Comparison of ENCODE assay signal across 10 cellular contexts in the genomic region with DNA sequence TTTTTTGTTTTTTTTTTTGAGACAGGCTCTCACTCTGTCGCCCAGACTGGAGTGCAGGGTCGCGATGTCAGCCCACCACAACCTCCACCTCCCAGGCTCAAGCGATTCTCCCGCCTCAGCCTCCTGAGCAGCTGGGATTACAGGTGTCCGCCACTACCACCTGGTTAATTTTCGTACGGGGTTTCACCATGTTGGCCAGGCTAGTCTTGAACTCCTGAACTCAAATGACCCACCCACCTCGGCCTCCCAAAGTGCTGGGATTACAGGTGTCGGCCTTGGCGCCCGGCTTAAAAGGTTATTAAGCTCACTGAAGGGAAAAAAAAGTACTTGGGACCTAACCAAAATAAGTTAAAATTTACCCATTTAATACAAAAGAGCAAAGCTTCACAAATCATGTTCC. TPM values are rescaled to one million over a fixed set of nuclear protein-coding genes. Genes with fewer than 3 reads are reported as not detected.
DNase-seq lines count a peak whose midpoint lies in the region; ATAC-seq and TF ChIP-seq lines count a peak whose summit lies in the region.
"Had no signal": no experiment of that assay in that cellular context is flagged by ENCODE, and none has a peak within 500 bp of the region (broad histone marks: within the 10 kb centered on the region; RNA-seq: fewer than 3 reads in every experiment).

No MANE protein-coding gene starts in this region.

- peaks cover 6% of the 10 kb centered on the region for H3K36me3 Mint-ChIP-seq in activated CD4-positive, alpha-beta memory T cell treated with anti-CD3 and anti-CD28 coated beads for 36 hours

- peak; percentile 15 for DNase-seq in left ventricle myocardium superior
- DNase-seq in left ventricle myocardium inferior = no peak
- DNase-seq in activated CD4-positive, alpha-beta memory T cell treated with anti-CD3 and anti-CD28 coated beads for 36 hours = no peak
- no peak for DNase-seq in right atrium auricular region (ENCODE audit: low spot score)
- no peak for DNase-seq in AG20443 (ENCODE audit: low spot score)
- DNase-seq: NCI-H2081 treated with DMSO at 0.1 percent for 48 hours, SIG-M5 had no signal

- H3K9me3 ChIP-seq in left ventricle myocardium inferior (replicated peaks) = no peaks in the 10 kb centered on the region
- no peaks in the 10 kb centered on the region for H3K9me3 ChIP-seq in iPS-15b (ENCODE audit: control insufficient read depth, insufficient read depth, low read length)
- H3K9me3 ChIP-seq in right atrium auricular region = no peaks in the 10 kb centered on the region

- CTCF ChIA-PET in activated CD4-positive, alpha-beta memory T cell treated with anti-CD3 and anti-CD28 coated beads for 36 hours (lab: Charles Lee) = no interaction called here

- intact Hi-C loops in left ventricle myocardium superior (cut with micrococcal nuclease) (no loop called here), left ventricle myocardium inferior (cut with micrococcal nuclease) (no loop called here)
- intact Hi-C loops in activated CD4-positive, alpha-beta memory T cell treated with anti-CD3 and anti-CD28 coated beads for 36 hours (cut with micrococcal nuclease) = loop anchor here (5.0 kb wide), 1 partner anchor 68 kb away; a partner anchor contains a TSS

- no peak for TF ChIP-seq CTCF in left ventricle myocardium inferior (IDR thresholded peaks at IDR 0.05; ENCODE audit: borderline replicate concordance)
- TF ChIP-seq CTCF in right atrium auricular region (IDR thresholded peaks at IDR 0.05) = no peak

- no peaks in the 10 kb centered on the region for H3K9me3 Mint-ChIP-seq in activated CD4-positive, alpha-beta memory T cell treated with anti-CD3 and anti-CD28 coated beads for 36 hours

- POLR2A ChIA-PET in activated CD4-positive, alpha-beta memory T cell treated with anti-CD3 and anti-CD28 coated beads for 36 hours (lab: Charles Lee) = no interaction called here

- H3K4me3 ChIP-seq in left ventricle myocardium inferior (no peak overlapping the region), iPS-15b (ENCODE audit: low read depth, low read length) (peak overlapping the region; percentile 44), right atrium auricular region (no peak overlapping the region)

- H3K4me3 Mint-ChIP-seq in activated CD4-positive, alpha-beta memory T cell treated with anti-CD3 and anti-CD28 coated beads for 36 hours = peak overlapping the region; percentile 60

- H3K4me1 Mint-ChIP-seq in activated CD4-positive, alpha-beta memory T cell treated with anti-CD3 and anti-CD28 coated beads for 36 hours (ENCODE audit: low read depth) = peaks cover 16% of the 10 kb centered on the region

- no peak overlapping the region for H3K27ac ChIP-seq in left ventricle myocardium inferior (replicated peaks)
- no peak overlapping the region for H3K27ac ChIP-seq in right atrium auricular region

- no peak overlapping the region for H3K9ac ChIP-seq in iPS-15b (ENCODE audit: low read depth, low read length)

- no peaks in the 10 kb centered on the region for H3K27me3 Mint-ChIP-seq in activated CD4-positive, alpha-beta memory T cell treated with anti-CD3 and anti-CD28 coated beads for 36 hours

- ATAC-seq in left ventricle myocardium superior (no peak), GM19395 (IDR thresholded peaks at IDR 0.05; ENCODE audit: unreplicated experiment) (no peak), GM18517 (IDR thresholded peaks at IDR 0.05; ENCODE audit: unreplicated experiment) (no peak)

- H3K27ac Mint-ChIP-seq in activated CD4-positive, alpha-beta memory T cell treated with anti-CD3 and anti-CD28 coated beads for 36 hours = no peak overlapping the region

- H3K27me3 ChIP-seq in left ventricle myocardium inferior (ENCODE audit: low read depth) = no peaks in the 10 kb centered on the region
- H3K27me3 ChIP-seq in iPS-15b (ENCODE audit: control insufficient read depth, insufficient read depth, low read length) = no peaks in the 10 kb centered on the region
- no peaks in the 10 kb centered on the region for H3K27me3 ChIP-seq in right atrium auricular region

- H3K36me3 ChIP-seq in left ventricle myocardium inferior = peaks cover 24% of the 10 kb centered on the region
- peaks cover 10% of the 10 kb centered on the region for H3K36me3 ChIP-seq in iPS-15b (ENCODE audit: control insufficient read depth, insufficient read depth, low read length)
- peaks cover 12% of the 10 kb centered on the region for H3K36me3 ChIP-seq in right atrium auricular region

- peaks cover 21% of the 10 kb centered on the region for H3K4me1 ChIP-seq in left ventricle myocardium inferior
- peaks cover 6% of the 10 kb centered on the region for H3K4me1 ChIP-seq in iPS-15b (ENCODE audit: control insufficient read depth, insufficient read depth, low read length)
- peaks cover 0 to 12% of the 10 kb centered on the region in 2 donors for H3K4me1 ChIP-seq in right atrium auricular region

RNA-seq across cellular contexts. Expression of a gene that starts 1.9 kb away (rescaled TPM):
- total RNA-seq in left ventricle myocardium superior (6.1 TPM), left ventricle myocardium inferior (6.6 TPM), right atrium auricular region (1 to 10 TPM; 4.8 to 6.4 TPM)
- 1 to 10 TPM; 4.7 to 5.0 TPM for total RNA-seq in activated CD4-positive, alpha-beta memory T cell treated with anti-CD3 and anti-CD28 coated beads for 36 hours

RNA-seq across cellular contexts. Expression of a gene that starts 42.9 kb away (rescaled TPM):
- total RNA-seq in left ventricle myocardium superior (2.9 TPM), left ventricle myocardium inferior (2.1 TPM), right atrium auricular region (1 to 10 TPM; 4.2 to 5.7 TPM)
- not detected for total RNA-seq in activated CD4-positive, alpha-beta memory T cell treated with anti-CD3 and anti-CD28 coated beads for 36 hours

RNA-seq across cellular contexts. Expression of a gene that starts 55.1 kb away (rescaled TPM):
- total RNA-seq in left ventricle myocardium superior (21.0 TPM), left ventricle myocardium inferior (19.2 TPM), right atrium auricular region (10 to 100 TPM; 17.3 to 31.2 TPM)
- 10 to 100 TPM; 35.0 to 39.0 TPM for total RNA-seq in activated CD4-positive, alpha-beta memory T cell treated with anti-CD3 and anti-CD28 coated beads for 36 hours
